20 cellular contexts compared by ENCODE assay signal in the genomic region with DNA sequence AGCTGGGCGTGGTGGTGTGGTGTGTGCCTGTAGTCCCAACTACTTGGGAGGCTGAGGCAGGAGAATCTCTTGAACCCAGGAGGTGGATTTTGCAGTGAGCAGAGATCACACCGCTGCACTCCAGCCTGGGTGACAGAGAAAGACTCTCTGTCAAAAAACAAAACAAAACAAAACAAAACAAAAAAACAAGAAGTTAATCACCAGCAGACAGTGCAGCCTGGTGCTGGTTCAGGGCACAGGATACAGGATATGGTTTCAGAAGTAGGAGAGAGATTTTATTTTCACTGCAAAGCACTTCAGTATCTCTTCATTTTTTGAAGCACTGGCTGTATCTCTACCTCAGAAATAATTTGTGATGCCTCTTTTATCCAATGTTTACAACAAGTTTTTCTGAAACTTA.
DNase-seq lines count a peak whose midpoint lies in the region; ATAC-seq and TF ChIP-seq lines count a peak whose summit lies in the region.
"Had no signal": no experiment of that assay in that cellular context is flagged by ENCODE, and none has a peak within 500 bp of the region (broad histone marks: within the 10 kb centered on the region; RNA-seq: fewer than 3 reads in every experiment).

No MANE protein-coding gene starts in this region.

- DNase-seq in MCF 10A (ENCODE audit: unreplicated experiment) (no peak), breast epithelium (ENCODE audit: low spot score in 2 of 2) (no peak), DMS79 treated with DMSO at 0.1 percent for 48 hours (lab: John Stamatoyannopoulos, UW) (no peak), NCI-H146 treated with DMSO at 0.1 percent for 48 hours (lab: John Stamatoyannopoulos, UW; ENCODE audit: unreplicated experiment) (no peak)
- DNase-seq: activated CD4-positive, alpha-beta memory T cell treated with anti-CD3 and anti-CD28 coated beads, Interleukin-2, amount 10 ng/mL, durations not matched to agents 7 days and 5 days; activated naive CD4-positive, alpha-beta T cell; effector memory CD4-positive, alpha-beta T cell; esophagus squamous epithelium; GM23248; NCI-H1048; NCI-H2081 treated with DMSO at 0.1 percent for 48 hours; NCI-H524 had no signal

- H3K4me2 ChIP-seq in OCI-LY3 (ENCODE audit: low read length), result peak overlapping the region; percentile 87
- H3K4me2 ChIP-seq: smooth muscle cell had no signal

- H3K9me3 Mint-ChIP-seq in MCF 10A (ENCODE audit: unreplicated experiment), result peaks cover 7% of the 10 kb centered on the region
- no peaks in the 10 kb centered on the region for H3K9me3 Mint-ChIP-seq in stimulated activated memory B cell treated with anti-CD40 and anti-IgM and Interleukin-4, amounts not matched to agents 10 μg/mL and 1 μg/mL and 100 μg/mL, for 72 hours

- H3K36me3 Mint-ChIP-seq in MCF 10A (ENCODE audit: insufficient read depth, unreplicated experiment), result no peaks in the 10 kb centered on the region
- H3K36me3 Mint-ChIP-seq in stimulated activated memory B cell treated with anti-CD40 and anti-IgM and Interleukin-4, amounts not matched to agents 10 μg/mL and 1 μg/mL and 100 μg/mL, for 72 hours, result no peaks in the 10 kb centered on the region
- H3K36me3 Mint-ChIP-seq: T-cell had no signal

- peak overlapping the region; percentile 63 for H3K27ac Mint-ChIP-seq in MCF 10A (ENCODE audit: low read depth, unreplicated experiment)
- H3K27ac Mint-ChIP-seq in stimulated activated memory B cell treated with anti-CD40 and anti-IgM and Interleukin-4, amounts not matched to agents 10 μg/mL and 1 μg/mL and 100 μg/mL, for 72 hours, result peak overlapping the region; percentile 50
- H3K27ac Mint-ChIP-seq: activated CD4-positive, alpha-beta memory T cell treated with anti-CD3 and anti-CD28 coated beads, Interleukin-2, amount 10 ng/mL, durations not matched to agents 7 days and 5 days; T-cell had no signal

- H3K27me3 ChIP-seq in breast epithelium (no peaks in the 10 kb centered on the region), OCI-LY3 (ENCODE audit: low read depth, low read length) (no peaks in the 10 kb centered on the region)
- H3K27me3 ChIP-seq: esophagus squamous epithelium had no signal

- no peaks in the 10 kb centered on the region for H3K79me2 ChIP-seq in OCI-LY3 (ENCODE audit: low read length)

- TF ChIP-seq POLR2A in breast epithelium (IDR thresholded peaks at IDR 0.05), result no peak

- H3K9me3 ChIP-seq in breast epithelium (no peaks in the 10 kb centered on the region), OCI-LY3 (ENCODE audit: insufficient read depth, low read length) (no peaks in the 10 kb centered on the region)
- H3K9me3 ChIP-seq: esophagus squamous epithelium, psoas muscle had no signal

- no peak overlapping the region for H2AFZ ChIP-seq in OCI-LY3 (ENCODE audit: low read depth, low read length)
- H2AFZ ChIP-seq: GM23248 had no signal

- intact Hi-C loops in MCF 10A (cut with micrococcal nuclease) (no loop called here), breast epithelium (cut with DNase I; ENCODE audit: low total_unique reads) (no loop called here)

- ATAC-seq in HG02884 (IDR thresholded peaks at IDR 0.05; ENCODE audit: unreplicated experiment) (peak; percentile 26), GM18873 (IDR thresholded peaks at IDR 0.05; ENCODE audit: low FRiP score, unreplicated experiment) (no peak)
- ATAC-seq in stimulated activated memory B cell treated with anti-CD40 and anti-IgM and Interleukin-4, amounts not matched to agents 10 μg/mL and 1 μg/mL and 100 μg/mL, for 72 hours, result peak; percentile 54
- ATAC-seq: psoas muscle, T-cell had no signal

- no TSS peak for BruUV-seq in MCF 10A (replicated peaks; lab: Mats Ljungman, UMichigan)

- H3K4me3 ChIP-seq in breast epithelium, result no peak overlapping the region
- peak overlapping the region; percentile 23; the same call in 1 of the 2 replicates for H3K4me3 ChIP-seq in OCI-LY3 (ENCODE audit: low read length)
- H3K4me3 ChIP-seq: esophagus squamous epithelium, GM23248, psoas muscle, smooth muscle cell had no signal

- H3K36me3 ChIP-seq in breast epithelium (no peaks in the 10 kb centered on the region), OCI-LY3 (replicated peaks; ENCODE audit: low read depth, low read length) (no peaks in the 10 kb centered on the region)
- H3K36me3 ChIP-seq: esophagus squamous epithelium had no signal

- no peak for TF ChIP-seq CTCF in MCF 10A (IDR thresholded peaks at IDR 0.05; ENCODE audit: unreplicated experiment)
- no peak for TF ChIP-seq CTCF in breast epithelium (IDR thresholded peaks at IDR 0.05)
- no peak for TF ChIP-seq CTCF in OCI-LY3 (IDR thresholded peaks at IDR 0.05; ENCODE audit: low read depth, low read length)

- CTCF ChIA-PET in MCF 10A (lab: Yijun Ruan, JAX), result interaction anchor here (0.6 kb wide), 1 partner anchor 214 kb away, joined by 4 read pairs; no protein-coding TSS in a partner anchor

- H3K4me1 ChIP-seq in breast epithelium (no peaks in the 10 kb centered on the region), OCI-LY3 (ENCODE audit: low read length) (peaks cover 28% of the 10 kb centered on the region)
- H3K4me1 ChIP-seq: esophagus squamous epithelium, psoas muscle had no signal

- H3K27ac ChIP-seq in breast epithelium (no peak overlapping the region), OCI-LY3 (ENCODE audit: low read length) (peak overlapping the region; percentile 90)
- H3K27ac ChIP-seq: GM23248, psoas muscle, VCaP had no signal

- POLR2A ChIA-PET in MCF 10A (lab: Yijun Ruan, JAX), result interaction anchor here (0.7 kb wide), 1 partner anchor 10 kb away, joined by 4 read pairs; no protein-coding TSS in a partner anchor

- no peak overlapping the region for H3K4me3 Mint-ChIP-seq in MCF 10A (ENCODE audit: unreplicated experiment)
- H3K4me3 Mint-ChIP-seq in stimulated activated memory B cell treated with anti-CD40 and anti-IgM and Interleukin-4, amounts not matched to agents 10 μg/mL and 1 μg/mL and 100 μg/mL, for 72 hours, result no peak overlapping the region
- H3K4me3 Mint-ChIP-seq: activated CD4-positive, alpha-beta memory T cell treated with anti-CD3 and anti-CD28 coated beads, Interleukin-2, amount 10 ng/mL, durations not matched to agents 7 days and 5 days; T-cell had no signal

- no peaks in the 10 kb centered on the region for H3K27me3 Mint-ChIP-seq in MCF 10A (ENCODE audit: insufficient read depth, unreplicated experiment)
- no peaks in the 10 kb centered on the region for H3K27me3 Mint-ChIP-seq in stimulated activated memory B cell treated with anti-CD40 and anti-IgM and Interleukin-4, amounts not matched to agents 10 μg/mL and 1 μg/mL and 100 μg/mL, for 72 hours
- H3K27me3 Mint-ChIP-seq: activated CD4-positive, alpha-beta memory T cell treated with anti-CD3 and anti-CD28 coated beads, Interleukin-2, amount 10 ng/mL, durations not matched to agents 7 days and 5 days; T-cell had no signal

- peaks cover 9% of the 10 kb centered on the region for H3K4me1 Mint-ChIP-seq in MCF 10A (ENCODE audit: insufficient read depth, unreplicated experiment)
- peaks cover 11% of the 10 kb centered on the region for H3K4me1 Mint-ChIP-seq in stimulated activated memory B cell treated with anti-CD40 and anti-IgM and Interleukin-4, amounts not matched to agents 10 μg/mL and 1 μg/mL and 100 μg/mL, for 72 hours
- H3K4me1 Mint-ChIP-seq: activated CD4-positive, alpha-beta memory T cell treated with anti-CD3 and anti-CD28 coated beads, Interleukin-2, amount 10 ng/mL, durations not matched to agents 7 days and 5 days; T-cell had no signal

- no peak overlapping the region; the same call in 1 of the 2 replicates for H3K9ac ChIP-seq in OCI-LY3 (ENCODE audit: low read length)
- H3K9ac ChIP-seq: GM23248 had no signal

- H4K20me1 ChIP-seq in OCI-LY3 (ENCODE audit: insufficient read depth, low read length), result no peaks in the 10 kb centered on the region
